1 cellular context compared by ENCODE assay signal in genomic region chr4:98143001-98143899, GRCh38.
TF ChIP-seq lines count a peak whose summit lies in the region.

Gene STPG2 (minus strand): TSS chr4:98143476.

TF ChIP-seq in HEK293, 187 proteins besides CTCF, POLR2A, EP300 and RAD21 (continued from another document):
- TF ChIP-seq ZBTB10 (tag by site-specific recombination; IDR thresholded peaks at IDR 0.05) (no peak), ZSCAN4 (tag by site-specific recombination; IDR thresholded peaks at IDR 0.05) (no peak), GFI1B (tag by site-specific recombination; IDR thresholded peaks at IDR 0.05) (no peak), ZNF214 (tag by site-specific recombination; IDR thresholded peaks at IDR 0.05; ENCODE audit: borderline replicate concordance) (no peak), ZNF561 (tag by site-specific recombination; IDR thresholded peaks at IDR 0.05; ENCODE audit: borderline replicate concordance) (no peak), ZNF596 (tag by site-specific recombination; IDR thresholded peaks at IDR 0.05) (no peak), ZNF221 (tag by site-specific recombination; IDR thresholded peaks at IDR 0.05; ENCODE audit: borderline replicate concordance) (no peak), ZNF837 (tag by site-specific recombination; IDR thresholded peaks at IDR 0.05) (no peak), ZNF488 (tag by site-specific recombination; IDR thresholded peaks at IDR 0.05) (no peak), ZBTB20 (tag by site-specific recombination; IDR thresholded peaks at IDR 0.05) (no peak; the same call in 1 of the 2 replicates), HOXA7 (CRISPR knock-in tag; IDR thresholded peaks at IDR 0.05; ENCODE audit: borderline replicate concordance) (no peak), ZNF248 (tag by site-specific recombination; IDR thresholded peaks at IDR 0.05) (no peak), ZNF768 (tag by site-specific recombination; IDR thresholded peaks at IDR 0.05) (no peak), ZNF658 (tag by site-specific recombination; IDR thresholded peaks at IDR 0.05) (no peak), ZNF148 (tag by site-specific recombination; IDR thresholded peaks at IDR 0.05; ENCODE audit: borderline replicate concordance) (no peak), ZNF707 (tag by site-specific recombination; IDR thresholded peaks at IDR 0.05) (no peak), ZBTB8A (tag by site-specific recombination; IDR thresholded peaks at IDR 0.05) (peak; percentile 77), AEBP2 (tag by site-specific recombination; IDR thresholded peaks at IDR 0.05; ENCODE audit: borderline replicate concordance) (no peak), YY2 (tag by site-specific recombination; IDR thresholded peaks at IDR 0.05) (no peak), ZNF155 (tag by site-specific recombination; IDR thresholded peaks at IDR 0.05) (no peak), ZNF510 (tag by site-specific recombination; IDR thresholded peaks at IDR 0.05; ENCODE audit: insufficient replicate concordance) (no peak), ZNF747 (tag by site-specific recombination; IDR thresholded peaks at IDR 0.05) (no peak), ZNF473 (tag by site-specific recombination; IDR thresholded peaks at IDR 0.05) (no peak), ZNF501 (tag by site-specific recombination; IDR thresholded peaks at IDR 0.05) (no peak; the same call in 1 of the 2 replicates), ZNF10 (tag by site-specific recombination; IDR thresholded peaks at IDR 0.05) (0 out of 2 replicates have a peak, but pooled peaks have one; percentile 30), ZNF600 (tag by site-specific recombination; IDR thresholded peaks at IDR 0.05) (peak; percentile 40; the same call in 1 of the 2 replicates), OVOL3 (tag by site-specific recombination; IDR thresholded peaks at IDR 0.05) (no peak), ZNF311 (tag by site-specific recombination; IDR thresholded peaks at IDR 0.05; ENCODE audit: borderline replicate concordance) (no peak), EGR2 (tag by site-specific recombination; IDR thresholded peaks at IDR 0.05; ENCODE audit: low read depth) (peak; percentile 53), GLI4 (tag by site-specific recombination; IDR thresholded peaks at IDR 0.05) (no peak), OSR2 (tag by site-specific recombination; IDR thresholded peaks at IDR 0.05) (0 out of 2 replicates have a peak, but pooled peaks have one; percentile 9), ZNF292 (tag by site-specific recombination; IDR thresholded peaks at IDR 0.05; ENCODE audit: borderline replicate concordance, low read depth) (no peak), ZNF76 (tag by site-specific recombination; IDR thresholded peaks at IDR 0.05; ENCODE audit: borderline replicate concordance, low read depth) (peak; percentile 25; the same call in 1 of the 2 replicates), ZBTB17 (tag by site-specific recombination; IDR thresholded peaks at IDR 0.05) (peak; percentile 81), ZNF692 (tag by site-specific recombination; IDR thresholded peaks at IDR 0.05) (peak; percentile 18; the same call in 1 of the 2 replicates), ZNF623 (tag by site-specific recombination; IDR thresholded peaks at IDR 0.05) (no peak)
